ENCODE assay signal across 1 cellular context in genomic region chr6:87155272-87155919, GRCh38.
TF ChIP-seq lines count a peak whose summit lies in the region.

TSS of gene ZNF292 (plus strand) at chr6:87155565. CDS start at chr6:87155592, 27 bp downstream.

TF ChIP-seq in K562, 482 proteins besides CTCF, POLR2A, EP300 and RAD21 (continued from another document and continues in another):
- TF ChIP-seq, protein P1, sequence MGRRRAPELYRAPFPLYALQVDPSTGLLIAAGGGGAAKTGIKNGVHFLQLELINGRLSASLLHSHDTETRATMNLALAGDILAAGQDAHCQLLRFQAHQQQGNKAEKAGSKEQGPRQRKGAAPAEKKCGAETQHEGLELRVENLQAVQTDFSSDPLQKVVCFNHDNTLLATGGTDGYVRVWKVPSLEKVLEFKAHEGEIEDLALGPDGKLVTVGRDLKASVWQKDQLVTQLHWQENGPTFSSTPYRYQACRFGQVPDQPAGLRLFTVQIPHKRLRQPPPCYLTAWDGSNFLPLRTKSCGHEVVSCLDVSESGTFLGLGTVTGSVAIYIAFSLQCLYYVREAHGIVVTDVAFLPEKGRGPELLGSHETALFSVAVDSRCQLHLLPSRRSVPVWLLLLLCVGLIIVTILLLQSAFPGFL (CRISPR knock-in tag; IDR thresholded peaks at IDR 0.05) = no peak
- no peak for TF ChIP-seq NFE2L1 (tag; IDR thresholded peaks at IDR 0.05; ENCODE audit: borderline replicate concordance, low read depth)
- TF ChIP-seq KLF16 (IDR thresholded peaks at IDR 0.05) = no peak
- TF ChIP-seq, protein P2, sequence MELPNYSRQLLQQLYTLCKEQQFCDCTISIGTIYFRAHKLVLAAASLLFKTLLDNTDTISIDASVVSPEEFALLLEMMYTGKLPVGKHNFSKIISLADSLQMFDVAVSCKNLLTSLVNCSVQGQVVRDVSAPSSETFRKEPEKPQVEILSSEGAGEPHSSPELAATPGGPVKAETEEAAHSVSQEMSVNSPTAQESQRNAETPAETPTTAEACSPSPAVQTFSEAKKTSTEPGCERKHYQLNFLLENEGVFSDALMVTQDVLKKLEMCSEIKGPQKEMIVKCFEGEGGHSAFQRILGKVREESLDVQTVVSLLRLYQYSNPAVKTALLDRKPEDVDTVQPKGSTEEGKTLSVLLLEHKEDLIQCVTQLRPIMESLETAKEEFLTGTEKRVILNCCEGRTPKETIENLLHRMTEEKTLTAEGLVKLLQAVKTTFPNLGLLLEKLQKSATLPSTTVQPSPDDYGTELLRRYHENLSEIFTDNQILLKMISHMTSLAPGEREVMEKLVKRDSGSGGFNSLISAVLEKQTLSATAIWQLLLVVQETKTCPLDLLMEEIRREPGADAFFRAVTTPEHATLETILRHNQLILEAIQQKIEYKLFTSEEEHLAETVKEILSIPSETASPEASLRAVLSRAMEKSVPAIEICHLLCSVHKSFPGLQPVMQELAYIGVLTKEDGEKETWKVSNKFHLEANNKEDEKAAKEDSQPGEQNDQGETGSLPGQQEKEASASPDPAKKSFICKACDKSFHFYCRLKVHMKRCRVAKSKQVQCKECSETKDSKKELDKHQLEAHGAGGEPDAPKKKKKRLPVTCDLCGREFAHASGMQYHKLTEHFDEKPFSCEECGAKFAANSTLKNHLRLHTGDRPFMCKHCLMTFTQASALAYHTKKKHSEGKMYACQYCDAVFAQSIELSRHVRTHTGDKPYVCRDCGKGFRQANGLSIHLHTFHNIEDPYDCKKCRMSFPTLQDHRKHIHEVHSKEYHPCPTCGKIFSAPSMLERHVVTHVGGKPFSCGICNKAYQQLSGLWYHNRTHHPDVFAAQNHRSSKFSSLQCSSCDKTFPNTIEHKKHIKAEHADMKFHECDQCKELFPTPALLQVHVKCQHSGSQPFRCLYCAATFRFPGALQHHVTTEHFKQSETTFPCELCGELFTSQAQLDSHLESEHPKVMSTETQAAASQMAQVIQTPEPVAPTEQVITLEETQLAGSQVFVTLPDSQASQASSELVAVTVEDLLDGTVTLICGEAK (IDR thresholded peaks at IDR 0.05) = no peak
- TF ChIP-seq, protein P2 (CRISPR knock-in tag; IDR thresholded peaks at IDR 0.05) = no peak
- TF ChIP-seq ZNF707 (CRISPR knock-in tag; conservative IDR thresholded peaks at IDR 0.05) = 0 out of 2 replicates have a peak, but pooled peaks have one; percentile 11
- no peak for TF ChIP-seq ZNF280B (CRISPR knock-in tag; IDR thresholded peaks at IDR 0.05)
- TF ChIP-seq, protein P3, sequence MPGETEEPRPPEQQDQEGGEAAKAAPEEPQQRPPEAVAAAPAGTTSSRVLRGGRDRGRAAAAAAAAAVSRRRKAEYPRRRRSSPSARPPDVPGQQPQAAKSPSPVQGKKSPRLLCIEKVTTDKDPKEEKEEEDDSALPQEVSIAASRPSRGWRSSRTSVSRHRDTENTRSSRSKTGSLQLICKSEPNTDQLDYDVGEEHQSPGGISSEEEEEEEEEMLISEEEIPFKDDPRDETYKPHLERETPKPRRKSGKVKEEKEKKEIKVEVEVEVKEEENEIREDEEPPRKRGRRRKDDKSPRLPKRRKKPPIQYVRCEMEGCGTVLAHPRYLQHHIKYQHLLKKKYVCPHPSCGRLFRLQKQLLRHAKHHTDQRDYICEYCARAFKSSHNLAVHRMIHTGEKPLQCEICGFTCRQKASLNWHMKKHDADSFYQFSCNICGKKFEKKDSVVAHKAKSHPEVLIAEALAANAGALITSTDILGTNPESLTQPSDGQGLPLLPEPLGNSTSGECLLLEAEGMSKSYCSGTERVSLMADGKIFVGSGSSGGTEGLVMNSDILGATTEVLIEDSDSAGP (CRISPR knock-in tag; IDR thresholded peaks at IDR 0.05) = no peak
- TF ChIP-seq ZNF197 (CRISPR knock-in tag; IDR thresholded peaks at IDR 0.05; ENCODE audit: low read depth) = peak; percentile 63; the same call in 1 of the 2 replicates
- peak; percentile 60 for TF ChIP-seq ZBTB7A (IDR thresholded peaks at IDR 0.05; ENCODE audit: borderline replicate concordance, control insufficient read depth, low read depth, low read length)
- TF ChIP-seq KHSRP (IDR thresholded peaks at IDR 0.05) = no peak
- TF ChIP-seq RBM39 (optimal IDR thresholded peaks at IDR 0.05; ENCODE audit: low read depth, low read length) = no peak
- peak; percentile 84; the same call in 1 of the 2 replicates for TF ChIP-seq THRB (CRISPR knock-in tag; conservative IDR thresholded peaks at IDR 0.05)
- TF ChIP-seq PHF20 (IDR thresholded peaks at IDR 0.05; ENCODE audit: partially characterized antibody) = peak; percentile 87
- TF ChIP-seq, protein P4, sequence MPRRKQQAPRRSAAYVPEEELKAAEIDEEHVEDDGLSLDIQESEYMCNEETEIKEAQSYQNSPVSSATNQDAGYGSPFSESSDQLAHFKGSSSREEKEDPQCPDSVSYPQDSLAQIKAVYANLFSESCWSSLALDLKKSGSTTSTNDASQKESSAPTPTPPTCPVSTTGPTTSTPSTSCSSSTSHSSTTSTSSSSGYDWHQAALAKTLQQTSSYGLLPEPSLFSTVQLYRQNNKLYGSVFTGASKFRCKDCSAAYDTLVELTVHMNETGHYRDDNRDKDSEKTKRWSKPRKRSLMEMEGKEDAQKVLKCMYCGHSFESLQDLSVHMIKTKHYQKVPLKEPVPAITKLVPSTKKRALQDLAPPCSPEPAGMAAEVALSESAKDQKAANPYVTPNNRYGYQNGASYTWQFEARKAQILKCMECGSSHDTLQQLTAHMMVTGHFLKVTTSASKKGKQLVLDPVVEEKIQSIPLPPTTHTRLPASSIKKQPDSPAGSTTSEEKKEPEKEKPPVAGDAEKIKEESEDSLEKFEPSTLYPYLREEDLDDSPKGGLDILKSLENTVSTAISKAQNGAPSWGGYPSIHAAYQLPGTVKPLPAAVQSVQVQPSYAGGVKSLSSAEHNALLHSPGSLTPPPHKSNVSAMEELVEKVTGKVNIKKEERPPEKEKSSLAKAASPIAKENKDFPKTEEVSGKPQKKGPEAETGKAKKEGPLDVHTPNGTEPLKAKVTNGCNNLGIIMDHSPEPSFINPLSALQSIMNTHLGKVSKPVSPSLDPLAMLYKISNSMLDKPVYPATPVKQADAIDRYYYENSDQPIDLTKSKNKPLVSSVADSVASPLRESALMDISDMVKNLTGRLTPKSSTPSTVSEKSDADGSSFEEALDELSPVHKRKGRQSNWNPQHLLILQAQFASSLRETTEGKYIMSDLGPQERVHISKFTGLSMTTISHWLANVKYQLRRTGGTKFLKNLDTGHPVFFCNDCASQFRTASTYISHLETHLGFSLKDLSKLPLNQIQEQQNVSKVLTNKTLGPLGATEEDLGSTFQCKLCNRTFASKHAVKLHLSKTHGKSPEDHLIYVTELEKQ (CRISPR knock-in tag; IDR thresholded peaks at IDR 0.05) = peak; percentile 71; the same call in 1 of the 2 replicates
- no peak for TF ChIP-seq EWSR1 (IDR thresholded peaks at IDR 0.05; ENCODE audit: borderline replicate concordance, low read depth, partially characterized antibody)
- no peak for TF ChIP-seq BACH1 (tag; IDR thresholded peaks at IDR 0.05)
- no peak for TF ChIP-seq ILK (tag; IDR thresholded peaks at IDR 0.05; ENCODE audit: borderline replicate concordance, low read depth)
- TF ChIP-seq CEBPG (CRISPR knock-in tag; IDR thresholded peaks at IDR 0.05) = no peak
- TF ChIP-seq CEBPG (tag; conservative IDR thresholded peaks at IDR 0.05 in 1 of 2, IDR thresholded peaks at IDR 0.05 in 1 of 2) = no peak
- TF ChIP-seq SAFB2 (IDR thresholded peaks at IDR 0.05; ENCODE audit: borderline replicate concordance, low read depth, low read length, severe bottlenecking) = no peak
- TF ChIP-seq ZNF780A (CRISPR knock-in tag; IDR thresholded peaks at IDR 0.05) = no peak
- no peak for TF ChIP-seq MAFK (IDR thresholded peaks at IDR 0.05; ENCODE audit: low read length)
- TF ChIP-seq CAMTA2 (CRISPR knock-in tag; conservative IDR thresholded peaks at IDR 0.05) = no peak
- no peak for TF ChIP-seq ZNF512 (tag; IDR thresholded peaks at IDR 0.05)
- no peak for TF ChIP-seq TSC22D4 (tag; IDR thresholded peaks at IDR 0.05)
- peak; percentile 97 for TF ChIP-seq CREB3L1 (IDR thresholded peaks at IDR 0.05; ENCODE audit: borderline replicate concordance, low read depth)
- TF ChIP-seq ZFP36 (IDR thresholded peaks at IDR 0.05; ENCODE audit: low read depth, low read length, partially characterized antibody) = no peak
- TF ChIP-seq ZNF263 (CRISPR knock-in tag; IDR thresholded peaks at IDR 0.05; ENCODE audit: borderline replicate concordance) = peak; percentile 69; the same call in 1 of the 2 replicates
- TF ChIP-seq KAT2B (IDR thresholded peaks at IDR 0.05; ENCODE audit: low read depth, low read length) = no peak
- TF ChIP-seq BRF1 (IDR thresholded peaks at IDR 0.05; ENCODE audit: borderline replicate concordance, extremely low read depth, insufficient read length) = no peak
- no peak for TF ChIP-seq ZSCAN29 (IDR thresholded peaks at IDR 0.05)
- TF ChIP-seq SMAD3 (CRISPR knock-in tag; conservative IDR thresholded peaks at IDR 0.05) = 0 out of 2 replicates have a peak, but pooled peaks have one; percentile 33
- TF ChIP-seq PCBP1 (IDR thresholded peaks at IDR 0.05; ENCODE audit: low read depth, low read length, poor library complexity, severe bottlenecking) = peak; percentile 93
- TF ChIP-seq ILF3 (IDR thresholded peaks at IDR 0.05; ENCODE audit: borderline replicate concordance) = no peak
- no peak for TF ChIP-seq NR4A1 (CRISPR knock-in tag; IDR thresholded peaks at IDR 0.05)
- TF ChIP-seq NR4A1 (tag; IDR thresholded peaks at IDR 0.05) = 0 out of 2 replicates have a peak, but pooled peaks have one; percentile 16
- peak; percentile 93 to 95 for TF ChIP-seq MAZ (CRISPR knock-in tag; conservative IDR thresholded peaks at IDR 0.05 in 1 of 2, IDR thresholded peaks at IDR 0.05 in 1 of 2)
